In the genomic region with DNA sequence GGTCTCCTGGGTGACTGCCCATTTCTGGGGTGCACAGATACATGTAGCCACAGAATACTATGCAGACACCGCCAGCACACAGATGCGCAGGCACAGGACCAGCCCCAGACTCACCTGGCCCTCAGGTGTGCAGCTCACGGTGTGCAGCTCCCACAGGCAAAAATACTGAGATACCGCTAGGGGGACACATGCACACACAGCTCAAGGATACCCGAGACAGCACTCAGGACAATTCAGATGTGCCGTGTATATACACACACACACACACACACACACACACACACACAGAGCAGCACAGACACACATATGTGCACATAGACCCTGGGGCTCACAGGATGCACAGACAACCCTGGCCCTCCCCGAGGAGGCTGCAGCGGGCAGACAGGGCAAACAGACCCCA, we compare ENCODE assay signal across 8 cellular contexts. TPM values are rescaled to one million over a fixed set of nuclear protein-coding genes. Genes with fewer than 3 reads are reported as not detected.
DNase-seq lines count a peak whose midpoint lies in the region; ATAC-seq, FAIRE-seq and TF ChIP-seq lines count a peak whose summit lies in the region.
"Not testable (repeated sequence)": the region's sequence is repeated elsewhere in the genome, so short reads cannot be mapped to it uniquely, and the experiment has no call there.

No MANE protein-coding gene starts in this region.

- H3K9ac ChIP-seq in PC-3 (ENCODE audit: low read length); endothelial cell of umbilical vein (replicated peaks; ENCODE audit: extremely low read depth, insufficient read depth, low read length): not testable (repeated sequence)

- FAIRE-seq in endothelial cell of umbilical vein (lab: Jason Lieb, UNC) = peak; percentile 8

- H3K4me3 ChIP-seq in CD8-positive, alpha-beta T cell (ENCODE audit: low read depth, low read length); PC-3 (ENCODE audit: low read length); endothelial cell of umbilical vein (replicated peaks in 1 of 3; ENCODE audit: insufficient read depth in 1 of 3, low read depth in 1 of 3, low read length in 3 of 3): not testable (repeated sequence)

- not testable (repeated sequence) for H3K9me1 ChIP-seq in endothelial cell of umbilical vein (replicated peaks; ENCODE audit: control insufficient read depth, extremely low read depth, insufficient read depth, low read length)

- H3K27ac ChIP-seq in CD8-positive, alpha-beta T cell (ENCODE audit: low read depth, low read length); PC-3 (ENCODE audit: low read length); endothelial cell of umbilical vein (ENCODE audit: insufficient read depth, low read depth, low read length): not testable (repeated sequence)

- POLR2A ChIA-PET in CD8-positive, alpha-beta T cell (lab: Charles Lee); PC-3 (lab: Charles Lee; ENCODE audit: unreplicated experiment); activated CD4-positive, alpha-beta T cell treated with anti-CD3 and anti-CD28 coated beads for 36 hours (lab: Charles Lee); endothelial cell of umbilical vein (lab: Charles Lee); naive thymus-derived CD8-positive, alpha-beta T cell (lab: Charles Lee): not testable (repeated sequence)

- CTCF ChIA-PET in CD8-positive, alpha-beta T cell (lab: Charles Lee); PC-3 (lab: Charles Lee); activated CD4-positive, alpha-beta T cell treated with anti-CD3 and anti-CD28 coated beads for 36 hours (lab: Charles Lee); activated naive CD4-positive, alpha-beta T cell treated with anti-CD3 and anti-CD28 coated beads, Interleukin-2, amount 10 ng/mL, durations not matched to agents 7 days and 5 days (lab: Charles Lee); endothelial cell of umbilical vein (lab: Charles Lee): not testable (repeated sequence)

- dilution Hi-C loops in endothelial cell of umbilical vein (cut with MboI; ENCODE audit: extremely low pct_ligation_motif_present, low sequenced_read_pairs) = not testable (repeated sequence)

- not testable (repeated sequence) for H2AFZ ChIP-seq in PC-3 (ENCODE audit: low read length); endothelial cell of umbilical vein (ENCODE audit: low read depth, low read length)

- ATAC-seq in CD8-positive, alpha-beta T cell = peak; percentile 81
- ATAC-seq in PC-3 = peak; percentile 75
- peak; percentile 80 for ATAC-seq in activated CD4-positive, alpha-beta T cell treated with anti-CD3 and anti-CD28 coated beads for 36 hours
- peak; percentile 81 for ATAC-seq in left lobe of liver
- peak; percentile 84 to 85 for ATAC-seq in naive thymus-derived CD8-positive, alpha-beta T cell
- peak; percentile 64 for ATAC-seq in stimulated activated naive CD8-positive, alpha-beta T cell treated with anti-CD3 and anti-CD28 coated beads, Interleukin-15, amount 100 ng/mL, for 72 hours

- not testable (repeated sequence) for H3F3A ChIP-seq in PC-3 (ENCODE audit: low read length, unreplicated experiment)

- not testable (repeated sequence) for H3K4me2 ChIP-seq in PC-3 (ENCODE audit: low read length); endothelial cell of umbilical vein (ENCODE audit: insufficient read depth, low read length)

- not testable (repeated sequence) for H3K9me2 ChIP-seq in PC-3 (replicated peaks; ENCODE audit: low read length)

- H4K20me1 ChIP-seq in PC-3 (ENCODE audit: low read length); endothelial cell of umbilical vein (replicated peaks; ENCODE audit: control insufficient read depth, extremely low read depth, insufficient read depth, low read length): not testable (repeated sequence)

- intact Hi-C loops in CD8-positive, alpha-beta T cell (cut with DNase I, micrococcal nuclease); PC-3 (cut with micrococcal nuclease); activated CD4-positive, alpha-beta T cell treated with anti-CD3 and anti-CD28 coated beads for 36 hours (cut with DNase I, micrococcal nuclease); endothelial cell of umbilical vein (cut with micrococcal nuclease): not testable (repeated sequence)

- H3K9me3 Mint-ChIP-seq in CD8-positive, alpha-beta T cell; activated CD4-positive, alpha-beta T cell treated with anti-CD3 and anti-CD28 coated beads for 36 hours (ENCODE audit: low read depth); activated naive CD4-positive, alpha-beta T cell treated with anti-CD3 and anti-CD28 coated beads, Interleukin-2, amount 10 ng/mL, durations not matched to agents 7 days and 5 days; naive thymus-derived CD8-positive, alpha-beta T cell; stimulated activated naive CD8-positive, alpha-beta T cell treated with anti-CD3 and anti-CD28 coated beads, Interleukin-15, amount 100 ng/mL, for 72 hours: not testable (repeated sequence)

- not testable (repeated sequence) for H3K4me1 Mint-ChIP-seq in CD8-positive, alpha-beta T cell (ENCODE audit: low read depth); activated CD4-positive, alpha-beta T cell treated with anti-CD3 and anti-CD28 coated beads for 36 hours; activated naive CD4-positive, alpha-beta T cell treated with anti-CD3 and anti-CD28 coated beads, Interleukin-2, amount 10 ng/mL, durations not matched to agents 7 days and 5 days; naive thymus-derived CD8-positive, alpha-beta T cell; stimulated activated naive CD8-positive, alpha-beta T cell treated with anti-CD3 and anti-CD28 coated beads, Interleukin-15, amount 100 ng/mL, for 72 hours

- H3K9me3 ChIP-seq in CD8-positive, alpha-beta T cell (ENCODE audit: low read length); PC-3 (ENCODE audit: low read length); endothelial cell of umbilical vein (replicated peaks; ENCODE audit: control insufficient read depth, insufficient read depth, low read length): not testable (repeated sequence)

- H3K27ac Mint-ChIP-seq in CD8-positive, alpha-beta T cell; activated CD4-positive, alpha-beta T cell treated with anti-CD3 and anti-CD28 coated beads for 36 hours; activated naive CD4-positive, alpha-beta T cell treated with anti-CD3 and anti-CD28 coated beads, Interleukin-2, amount 10 ng/mL, durations not matched to agents 7 days and 5 days; naive thymus-derived CD8-positive, alpha-beta T cell; stimulated activated naive CD8-positive, alpha-beta T cell treated with anti-CD3 and anti-CD28 coated beads, Interleukin-15, amount 100 ng/mL, for 72 hours: not testable (repeated sequence)

- not testable (repeated sequence) for TF ChIP-seq CTCF in CD8-positive, alpha-beta T cell (IDR thresholded peaks at IDR 0.05); PC-3 (conservative IDR thresholded peaks at IDR 0.05; ENCODE audit: low read depth, low read length); endothelial cell of umbilical vein (IDR thresholded peaks at IDR 0.05; ENCODE audit: extremely low read depth in 1 of 2, insufficient read depth in 1 of 2, low read depth in 1 of 2, low read length in 2 of 2)

- TF ChIP-seq POLR2A in endothelial cell of umbilical vein (IDR thresholded peaks at IDR 0.05; ENCODE audit: low read depth, low read length) = not testable (repeated sequence)

- not testable (repeated sequence) for H3K27me3 ChIP-seq in CD8-positive, alpha-beta T cell (ENCODE audit: insufficient read depth, low read length); PC-3 (ENCODE audit: low read length); endothelial cell of umbilical vein (ENCODE audit: control insufficient read depth in 2 of 2, insufficient read depth in 2 of 2, low read length in 2 of 2)

- H3K79me2 ChIP-seq in PC-3 (ENCODE audit: low read length); endothelial cell of umbilical vein (ENCODE audit: control insufficient read depth, insufficient read depth, low read length): not testable (repeated sequence)

- DNase-seq in CD8-positive, alpha-beta T cell = peak in 1 of 7 experiments; percentile 19
- DNase-seq in PC-3; endothelial cell of umbilical vein (ENCODE audit: low read depth, low spot score); stimulated activated naive CD8-positive, alpha-beta T cell treated with anti-CD3 and anti-CD28 coated beads, Interleukin-15, amount 100 ng/mL, for 72 hours: not testable (repeated sequence)
- peak; percentile 14 for DNase-seq in activated CD4-positive, alpha-beta T cell treated with anti-CD3 and anti-CD28 coated beads for 36 hours
- DNase-seq in activated naive CD4-positive, alpha-beta T cell treated with anti-CD3 and anti-CD28 coated beads, Interleukin-2, amount 10 ng/mL, durations not matched to agents 7 days and 5 days = peak; percentile 21
- peak; percentile 33 for DNase-seq in left lobe of liver (ENCODE audit: low spot score)
- peak in 3 of 10 donors; percentile 11 to 26 (median 21) for DNase-seq in naive thymus-derived CD8-positive, alpha-beta T cell

- H3K27me3 Mint-ChIP-seq in CD8-positive, alpha-beta T cell (ENCODE audit: low read depth); activated CD4-positive, alpha-beta T cell treated with anti-CD3 and anti-CD28 coated beads for 36 hours; activated naive CD4-positive, alpha-beta T cell treated with anti-CD3 and anti-CD28 coated beads, Interleukin-2, amount 10 ng/mL, durations not matched to agents 7 days and 5 days; naive thymus-derived CD8-positive, alpha-beta T cell; stimulated activated naive CD8-positive, alpha-beta T cell treated with anti-CD3 and anti-CD28 coated beads, Interleukin-15, amount 100 ng/mL, for 72 hours: not testable (repeated sequence)

- BruUV-seq in PC-3 (replicated peaks; lab: Mats Ljungman, UMichigan) = TSS peak; percentile 40
- BruUV-seq in endothelial cell of umbilical vein (replicated peaks; lab: Mats Ljungman, UMichigan) = not testable (repeated sequence)

- not testable (repeated sequence) for H3K4me3 Mint-ChIP-seq in CD8-positive, alpha-beta T cell; activated CD4-positive, alpha-beta T cell treated with anti-CD3 and anti-CD28 coated beads for 36 hours; activated naive CD4-positive, alpha-beta T cell treated with anti-CD3 and anti-CD28 coated beads, Interleukin-2, amount 10 ng/mL, durations not matched to agents 7 days and 5 days; naive thymus-derived CD8-positive, alpha-beta T cell; stimulated activated naive CD8-positive, alpha-beta T cell treated with anti-CD3 and anti-CD28 coated beads, Interleukin-15, amount 100 ng/mL, for 72 hours

- not testable (repeated sequence) for H3K4me1 ChIP-seq in CD8-positive, alpha-beta T cell (ENCODE audit: insufficient read depth, low read length); PC-3 (ENCODE audit: insufficient read depth, low read length); endothelial cell of umbilical vein (ENCODE audit: control insufficient read depth, extremely low read depth, insufficient read depth, low read length)

- not testable (repeated sequence) for H3K36me3 ChIP-seq in CD8-positive, alpha-beta T cell (ENCODE audit: insufficient read depth, low read length); PC-3 (ENCODE audit: low read depth, low read length); endothelial cell of umbilical vein (ENCODE audit: control insufficient read depth in 2 of 2, extremely low read depth in 1 of 2, insufficient read depth in 2 of 2, low read length in 2 of 2)

- H3K36me3 Mint-ChIP-seq in CD8-positive, alpha-beta T cell; activated CD4-positive, alpha-beta T cell treated with anti-CD3 and anti-CD28 coated beads for 36 hours (ENCODE audit: low read depth); activated naive CD4-positive, alpha-beta T cell treated with anti-CD3 and anti-CD28 coated beads, Interleukin-2, amount 10 ng/mL, durations not matched to agents 7 days and 5 days; naive thymus-derived CD8-positive, alpha-beta T cell: not testable (repeated sequence)

RNA-seq across cellular contexts. Expression of gene NPIPB6, which starts 11.8 kb away (rescaled TPM):
- total RNA-seq in CD8-positive, alpha-beta T cell = 1 to 10 TPM in 1 of 2 experiments, not detected in 1; 2.0 TPM
- total RNA-seq in PC-3 (2014; rRNA removed) (0.17 and 2.5 TPM in 2 replicates), endothelial cell of umbilical vein (1.1 and 5.0 TPM in 2 replicates), left lobe of liver (0.28 TPM)
- 1 to 10 TPM; 1.7 to 1.8 TPM for total RNA-seq in activated CD4-positive, alpha-beta T cell treated with anti-CD3 and anti-CD28 coated beads for 36 hours
- polyA plus RNA-seq in endothelial cell of umbilical vein = not detected in 2 replicates
- polyA plus RNA-seq in endothelial cell of umbilical vein (2011; cell fraction: cytosol; rRNA removed) = 0.04 TPM in 1 of 2 replicates, not detected in the other
- 1.2 and 1.9 TPM in 2 replicates for polyA plus RNA-seq in endothelial cell of umbilical vein (2011; cell fraction: nucleus; rRNA removed)
- polyA plus RNA-seq in endothelial cell of umbilical vein (2012) = not detected in 2 replicates
- polyA minus RNA-seq in endothelial cell of umbilical vein = 0.83 TPM in 1 of 2 replicates, not detected in the other
- polyA minus RNA-seq in endothelial cell of umbilical vein (2011; cell fraction: cytosol; rRNA and poly(A)+ RNA removed) = not detected
- 2.9 TPM in 1 of 2 replicates, not detected in the other for polyA minus RNA-seq in endothelial cell of umbilical vein (2011; cell fraction: nucleus; rRNA and poly(A)+ RNA removed)
- total RNA-seq in naive thymus-derived CD8-positive, alpha-beta T cell = 1 to 10 TPM; 6.1 to 6.9 TPM
- under 1 TPM in 1 of 3 donors, not detected in 2; 0.35 TPM for polyA plus RNA-seq in naive thymus-derived CD8-positive, alpha-beta T cell

RNA-seq across cellular contexts. Expression of gene EIF3CL, which starts 28.5 kb away (rescaled TPM):
- 10 to 100 TPM; 28.1 to 29.4 TPM for total RNA-seq in CD8-positive, alpha-beta T cell
- total RNA-seq in PC-3 (2014; rRNA removed) = 47.6 and 80.4 TPM in 2 replicates
- total RNA-seq in activated CD4-positive, alpha-beta T cell treated with anti-CD3 and anti-CD28 coated beads for 36 hours = 100 to 1,000 TPM; 121 to 294 TPM
- 14.7 and 52.1 TPM in 2 replicates for total RNA-seq in endothelial cell of umbilical vein
- 137 and 188 TPM in 2 replicates for polyA plus RNA-seq in endothelial cell of umbilical vein
- polyA plus RNA-seq in endothelial cell of umbilical vein (2011; cell fraction: cytosol; rRNA removed) = 240 and 257 TPM in 2 replicates
- polyA plus RNA-seq in endothelial cell of umbilical vein (2011; cell fraction: nucleus; rRNA removed) = 116 and 169 TPM in 2 replicates
- 25.6 and 32.0 TPM in 2 replicates for polyA plus RNA-seq in endothelial cell of umbilical vein (2012)
- 241 and 285 TPM in 2 replicates for polyA minus RNA-seq in endothelial cell of umbilical vein
- 100 TPM for polyA minus RNA-seq in endothelial cell of umbilical vein (2011; cell fraction: cytosol; rRNA and poly(A)+ RNA removed)
- polyA minus RNA-seq in endothelial cell of umbilical vein (2011; cell fraction: nucleus; rRNA and poly(A)+ RNA removed) = 73.7 and 75.4 TPM in 2 replicates
- 11.6 TPM for total RNA-seq in left lobe of liver
- 10 to 100 TPM; 17.5 to 19.0 TPM for total RNA-seq in naive thymus-derived CD8-positive, alpha-beta T cell
- 10 to 100 TPM; 24.1 to 46.0 (median 29.7) TPM for polyA plus RNA-seq in naive thymus-derived CD8-positive, alpha-beta T cell
